ENCODE assay signal across 1 cellular context in genomic region chr7:144027070-144027469, GRCh38.
TF ChIP-seq lines count a peak whose summit lies in the region.

No MANE protein-coding gene starts in this region.

TF ChIP-seq in GM12878, 131 proteins besides CTCF, POLR2A, EP300 and RAD21:
- no peak for TF ChIP-seq CHD2 (IDR thresholded peaks at IDR 0.05; ENCODE audit: borderline replicate concordance, low read depth, low read length)
- TF ChIP-seq ZBTB4 (CRISPR knock-in tag; IDR thresholded peaks at IDR 0.05): no peak
- TF ChIP-seq IKZF1 (conservative IDR thresholded peaks at IDR 0.05): no peak
- TF ChIP-seq, protein P1, sequence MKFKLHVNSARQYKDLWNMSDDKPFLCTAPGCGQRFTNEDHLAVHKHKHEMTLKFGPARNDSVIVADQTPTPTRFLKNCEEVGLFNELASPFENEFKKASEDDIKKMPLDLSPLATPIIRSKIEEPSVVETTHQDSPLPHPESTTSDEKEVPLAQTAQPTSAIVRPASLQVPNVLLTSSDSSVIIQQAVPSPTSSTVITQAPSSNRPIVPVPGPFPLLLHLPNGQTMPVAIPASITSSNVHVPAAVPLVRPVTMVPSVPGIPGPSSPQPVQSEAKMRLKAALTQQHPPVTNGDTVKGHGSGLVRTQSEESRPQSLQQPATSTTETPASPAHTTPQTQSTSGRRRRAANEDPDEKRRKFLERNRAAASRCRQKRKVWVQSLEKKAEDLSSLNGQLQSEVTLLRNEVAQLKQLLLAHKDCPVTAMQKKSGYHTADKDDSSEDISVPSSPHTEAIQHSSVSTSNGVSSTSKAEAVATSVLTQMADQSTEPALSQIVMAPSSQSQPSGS (IDR thresholded peaks at IDR 0.05; ENCODE audit: low read length): no peak
- no peak for TF ChIP-seq DPF2 (IDR thresholded peaks at IDR 0.05)
TF ChIP-seq in GM12878: peak in this region for 0.
